1 cellular context compared by ENCODE assay signal in the genomic region with DNA sequence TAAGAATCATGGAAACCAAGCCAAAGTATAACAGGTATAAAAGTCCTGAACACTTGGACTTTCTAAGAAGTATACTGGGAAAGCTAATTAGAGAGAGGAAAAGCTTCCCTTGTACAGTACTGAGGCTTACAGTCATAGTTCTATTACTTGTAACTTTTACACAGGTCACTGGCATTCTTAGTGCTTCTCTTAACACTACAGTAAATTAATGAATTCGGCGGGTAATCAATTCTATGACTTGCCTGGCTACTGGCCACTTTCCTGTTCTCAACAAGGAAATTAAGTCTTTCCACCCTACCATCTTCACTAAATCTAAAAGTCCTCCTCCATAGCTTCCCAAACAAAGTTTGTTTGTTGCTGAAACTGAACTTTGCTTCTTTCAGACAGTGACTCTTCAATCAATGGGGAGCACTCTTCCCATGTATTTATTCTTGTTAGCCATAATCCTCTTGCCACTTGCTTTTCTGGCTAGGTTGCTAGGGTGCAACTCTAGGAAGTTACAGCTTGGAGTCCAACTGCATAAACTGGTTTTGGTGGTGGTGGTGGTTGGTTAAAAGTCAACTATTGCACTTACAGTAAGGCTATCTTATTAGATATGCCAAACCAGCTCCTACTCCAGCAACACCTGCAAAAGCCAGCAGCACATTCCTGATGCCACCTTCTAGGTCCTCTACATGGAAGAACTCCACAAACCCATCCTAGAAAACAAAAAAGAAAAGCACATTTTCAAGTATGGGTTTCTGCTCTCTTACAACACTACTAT.
TF ChIP-seq lines count a peak whose summit lies in the region.

No MANE protein-coding gene starts in this region.

TF ChIP-seq in HepG2, 621 proteins besides CTCF, POLR2A, EP300 and RAD21 (continued from another document):
- TF ChIP-seq, protein P1, sequence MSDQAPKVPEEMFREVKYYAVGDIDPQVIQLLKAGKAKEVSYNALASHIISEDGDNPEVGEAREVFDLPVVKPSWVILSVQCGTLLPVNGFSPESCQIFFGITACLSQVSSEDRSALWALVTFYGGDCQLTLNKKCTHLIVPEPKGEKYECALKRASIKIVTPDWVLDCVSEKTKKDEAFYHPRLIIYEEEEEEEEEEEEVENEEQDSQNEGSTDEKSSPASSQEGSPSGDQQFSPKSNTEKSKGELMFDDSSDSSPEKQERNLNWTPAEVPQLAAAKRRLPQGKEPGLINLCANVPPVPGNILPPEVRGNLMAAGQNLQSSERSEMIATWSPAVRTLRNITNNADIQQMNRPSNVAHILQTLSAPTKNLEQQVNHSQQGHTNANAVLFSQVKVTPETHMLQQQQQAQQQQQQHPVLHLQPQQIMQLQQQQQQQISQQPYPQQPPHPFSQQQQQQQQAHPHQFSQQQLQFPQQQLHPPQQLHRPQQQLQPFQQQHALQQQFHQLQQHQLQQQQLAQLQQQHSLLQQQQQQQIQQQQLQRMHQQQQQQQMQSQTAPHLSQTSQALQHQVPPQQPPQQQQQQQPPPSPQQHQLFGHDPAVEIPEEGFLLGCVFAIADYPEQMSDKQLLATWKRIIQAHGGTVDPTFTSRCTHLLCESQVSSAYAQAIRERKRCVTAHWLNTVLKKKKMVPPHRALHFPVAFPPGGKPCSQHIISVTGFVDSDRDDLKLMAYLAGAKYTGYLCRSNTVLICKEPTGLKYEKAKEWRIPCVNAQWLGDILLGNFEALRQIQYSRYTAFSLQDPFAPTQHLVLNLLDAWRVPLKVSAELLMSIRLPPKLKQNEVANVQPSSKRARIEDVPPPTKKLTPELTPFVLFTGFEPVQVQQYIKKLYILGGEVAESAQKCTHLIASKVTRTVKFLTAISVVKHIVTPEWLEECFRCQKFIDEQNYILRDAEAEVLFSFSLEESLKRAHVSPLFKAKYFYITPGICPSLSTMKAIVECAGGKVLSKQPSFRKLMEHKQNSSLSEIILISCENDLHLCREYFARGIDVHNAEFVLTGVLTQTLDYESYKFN (CRISPR knock-in tag; conservative IDR thresholded peaks at IDR 0.05), result peak; percentile 48; the same call in 1 of the 2 replicates
- TF ChIP-seq HNRNPH1 (optimal IDR thresholded peaks at IDR 0.05; ENCODE audit: low read depth, low read length) (no peak), STAG1 (CRISPR knock-in tag; IDR thresholded peaks at IDR 0.05) (0 out of 2 replicates have a peak, but pooled peaks have one; percentile 8), KDM4B (CRISPR knock-in tag; IDR thresholded peaks at IDR 0.05) (0 out of 2 replicates have a peak, but pooled peaks have one; percentile 28), ZNF264 (CRISPR knock-in tag; IDR thresholded peaks at IDR 0.05) (no peak), POLR2AphosphoS5 (IDR thresholded peaks at IDR 0.05; ENCODE audit: low read depth, low read length) (peak; percentile 35; the same call in 1 of the 2 replicates), ZC3H13 (CRISPR knock-in tag; IDR thresholded peaks at IDR 0.05) (0 out of 2 replicates have a peak, but pooled peaks have one; percentile 40), KLF12 (CRISPR knock-in tag; IDR thresholded peaks at IDR 0.05; ENCODE audit: borderline replicate concordance) (peak; percentile 56; the same call in 1 of the 2 replicates), ZSCAN31 (CRISPR knock-in tag; IDR thresholded peaks at IDR 0.05; ENCODE audit: low read depth) (0 out of 2 replicates have a peak, but pooled peaks have one; percentile 28), SOX6 (IDR thresholded peaks at IDR 0.05) (no peak), SOX6 (CRISPR knock-in tag; IDR thresholded peaks at IDR 0.05) (peak; percentile 46; the same call in 1 of the 2 replicates), SRF (IDR thresholded peaks at IDR 0.05; ENCODE audit: low read depth, low read length) (no peak), GATAD2A (CRISPR knock-in tag; IDR thresholded peaks at IDR 0.05) (0 out of 2 replicates have a peak, but pooled peaks have one; percentile 27), HNF4A (CRISPR knock-in tag; IDR thresholded peaks at IDR 0.05) (peak; percentile 73), ZNF644 (CRISPR knock-in tag; IDR thresholded peaks at IDR 0.05; ENCODE audit: low read depth) (peak; percentile 55; the same call in 1 of the 2 replicates), RBFOX2 (IDR thresholded peaks at IDR 0.05; ENCODE audit: low read depth, low read length) (peak; percentile 78), MIXL1 (CRISPR knock-in tag; IDR thresholded peaks at IDR 0.05) (peak; percentile 16; the same call in 1 of the 2 replicates), SIN3A (IDR thresholded peaks at IDR 0.05; ENCODE audit: borderline replicate concordance, low read depth, low read length) (peak; percentile 44; the same call in 1 of the 2 replicates), FOXM1 (CRISPR knock-in tag; IDR thresholded peaks at IDR 0.05) (no peak), BCL6 (CRISPR knock-in tag; IDR thresholded peaks at IDR 0.05) (peak; percentile 23; the same call in 1 of the 2 replicates), ZNF317 (CRISPR knock-in tag; IDR thresholded peaks at IDR 0.05) (peak; percentile 53; the same call in 1 of the 2 replicates), ZNF160 (CRISPR knock-in tag; IDR thresholded peaks at IDR 0.05) (0 out of 2 replicates have a peak, but pooled peaks have one; percentile 41)
- TF ChIP-seq, protein P2, sequence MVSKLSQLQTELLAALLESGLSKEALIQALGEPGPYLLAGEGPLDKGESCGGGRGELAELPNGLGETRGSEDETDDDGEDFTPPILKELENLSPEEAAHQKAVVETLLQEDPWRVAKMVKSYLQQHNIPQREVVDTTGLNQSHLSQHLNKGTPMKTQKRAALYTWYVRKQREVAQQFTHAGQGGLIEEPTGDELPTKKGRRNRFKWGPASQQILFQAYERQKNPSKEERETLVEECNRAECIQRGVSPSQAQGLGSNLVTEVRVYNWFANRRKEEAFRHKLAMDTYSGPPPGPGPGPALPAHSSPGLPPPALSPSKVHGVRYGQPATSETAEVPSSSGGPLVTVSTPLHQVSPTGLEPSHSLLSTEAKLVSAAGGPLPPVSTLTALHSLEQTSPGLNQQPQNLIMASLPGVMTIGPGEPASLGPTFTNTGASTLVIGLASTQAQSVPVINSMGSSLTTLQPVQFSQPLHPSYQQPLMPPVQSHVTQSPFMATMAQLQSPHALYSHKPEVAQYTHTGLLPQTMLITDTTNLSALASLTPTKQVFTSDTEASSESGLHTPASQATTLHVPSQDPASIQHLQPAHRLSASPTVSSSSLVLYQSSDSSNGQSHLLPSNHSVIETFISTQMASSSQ (IDR thresholded peaks at IDR 0.05; ENCODE audit: low read depth), result no peak
- TF ChIP-seq, protein P2 (CRISPR knock-in tag; IDR thresholded peaks at IDR 0.05; ENCODE audit: borderline replicate concordance), result no peak
- TF ChIP-seq, protein P3, sequence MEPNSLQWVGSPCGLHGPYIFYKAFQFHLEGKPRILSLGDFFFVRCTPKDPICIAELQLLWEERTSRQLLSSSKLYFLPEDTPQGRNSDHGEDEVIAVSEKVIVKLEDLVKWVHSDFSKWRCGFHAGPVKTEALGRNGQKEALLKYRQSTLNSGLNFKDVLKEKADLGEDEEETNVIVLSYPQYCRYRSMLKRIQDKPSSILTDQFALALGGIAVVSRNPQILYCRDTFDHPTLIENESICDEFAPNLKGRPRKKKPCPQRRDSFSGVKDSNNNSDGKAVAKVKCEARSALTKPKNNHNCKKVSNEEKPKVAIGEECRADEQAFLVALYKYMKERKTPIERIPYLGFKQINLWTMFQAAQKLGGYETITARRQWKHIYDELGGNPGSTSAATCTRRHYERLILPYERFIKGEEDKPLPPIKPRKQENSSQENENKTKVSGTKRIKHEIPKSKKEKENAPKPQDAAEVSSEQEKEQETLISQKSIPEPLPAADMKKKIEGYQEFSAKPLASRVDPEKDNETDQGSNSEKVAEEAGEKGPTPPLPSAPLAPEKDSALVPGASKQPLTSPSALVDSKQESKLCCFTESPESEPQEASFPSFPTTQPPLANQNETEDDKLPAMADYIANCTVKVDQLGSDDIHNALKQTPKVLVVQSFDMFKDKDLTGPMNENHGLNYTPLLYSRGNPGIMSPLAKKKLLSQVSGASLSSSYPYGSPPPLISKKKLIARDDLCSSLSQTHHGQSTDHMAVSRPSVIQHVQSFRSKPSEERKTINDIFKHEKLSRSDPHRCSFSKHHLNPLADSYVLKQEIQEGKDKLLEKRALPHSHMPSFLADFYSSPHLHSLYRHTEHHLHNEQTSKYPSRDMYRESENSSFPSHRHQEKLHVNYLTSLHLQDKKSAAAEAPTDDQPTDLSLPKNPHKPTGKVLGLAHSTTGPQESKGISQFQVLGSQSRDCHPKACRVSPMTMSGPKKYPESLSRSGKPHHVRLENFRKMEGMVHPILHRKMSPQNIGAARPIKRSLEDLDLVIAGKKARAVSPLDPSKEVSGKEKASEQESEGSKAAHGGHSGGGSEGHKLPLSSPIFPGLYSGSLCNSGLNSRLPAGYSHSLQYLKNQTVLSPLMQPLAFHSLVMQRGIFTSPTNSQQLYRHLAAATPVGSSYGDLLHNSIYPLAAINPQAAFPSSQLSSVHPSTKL (CRISPR knock-in tag; IDR thresholded peaks at IDR 0.05), result 0 out of 2 replicates have a peak, but pooled peaks have one; percentile 34
- TF ChIP-seq, protein P4, sequence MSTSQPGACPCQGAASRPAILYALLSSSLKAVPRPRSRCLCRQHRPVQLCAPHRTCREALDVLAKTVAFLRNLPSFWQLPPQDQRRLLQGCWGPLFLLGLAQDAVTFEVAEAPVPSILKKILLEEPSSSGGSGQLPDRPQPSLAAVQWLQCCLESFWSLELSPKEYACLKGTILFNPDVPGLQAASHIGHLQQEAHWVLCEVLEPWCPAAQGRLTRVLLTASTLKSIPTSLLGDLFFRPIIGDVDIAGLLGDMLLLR (CRISPR knock-in tag; IDR thresholded peaks at IDR 0.05), result no peak
- TF ChIP-seq, protein P5, sequence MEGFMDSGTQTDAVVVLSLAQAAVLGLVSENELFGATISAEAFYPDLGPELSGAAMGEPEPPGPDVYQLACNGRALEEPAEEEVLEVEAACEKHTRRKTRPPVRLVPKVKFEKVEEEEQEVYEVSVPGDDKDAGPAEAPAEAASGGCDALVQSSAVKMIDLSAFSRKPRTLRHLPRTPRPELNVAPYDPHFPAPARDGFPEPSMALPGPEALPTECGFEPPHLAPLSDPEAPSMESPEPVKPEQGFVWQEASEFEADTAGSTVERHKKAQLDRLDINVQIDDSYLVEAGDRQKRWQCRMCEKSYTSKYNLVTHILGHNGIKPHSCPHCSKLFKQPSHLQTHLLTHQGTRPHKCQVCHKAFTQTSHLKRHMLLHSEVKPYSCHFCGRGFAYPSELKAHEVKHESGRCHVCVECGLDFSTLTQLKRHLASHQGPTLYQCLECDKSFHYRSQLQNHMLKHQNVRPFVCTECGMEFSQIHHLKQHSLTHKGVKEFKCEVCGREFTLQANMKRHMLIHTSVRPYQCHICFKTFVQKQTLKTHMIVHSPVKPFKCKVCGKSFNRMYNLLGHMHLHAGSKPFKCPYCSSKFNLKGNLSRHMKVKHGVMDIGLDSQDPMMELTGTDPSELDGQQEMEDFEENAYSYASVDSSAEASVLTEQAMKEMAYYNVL (CRISPR knock-in tag; IDR thresholded peaks at IDR 0.05; ENCODE audit: borderline replicate concordance), result 0 out of 2 replicates have a peak, but pooled peaks have one; percentile 27
